15 cellular contexts compared by ENCODE assay signal in genomic region chr11:30535818-30536217, GRCh38. TPM values are rescaled to one million over a fixed set of nuclear protein-coding genes. Genes with fewer than 3 reads are reported as not detected.
DNase-seq lines count a peak whose midpoint lies in the region; ATAC-seq and TF ChIP-seq lines count a peak whose summit lies in the region.
"Had no signal": no experiment of that assay in that cellular context is flagged by ENCODE, and none has a peak within 500 bp of the region (broad histone marks: within the 10 kb centered on the region; RNA-seq: fewer than 3 reads in every experiment).

No MANE protein-coding gene starts in this region.

- no peak overlapping the region for H3K9ac ChIP-seq in SK-N-SH

- no peak overlapping the region for H3K4me2 ChIP-seq in SK-N-SH

- POLR2A ChIA-PET in SK-N-SH (lab: Yijun Ruan, JAX): no interaction called here

- TF ChIP-seq RAD21 in SK-N-SH (IDR thresholded peaks at IDR 0.05; ENCODE audit: low read length): no peak

- H3K4me1 ChIP-seq in SK-N-SH (ENCODE audit: control insufficient read depth in 1 of 2, insufficient read depth in 2 of 2, low read depth in 1 of 2, low read length in 1 of 2): peaks cover 0 to 16% of the 10 kb centered on the region in 2 experiments; a peak in 2 of 4 replicates
- H3K4me1 ChIP-seq: BE2C, HAP-1 had no signal

- CTCF ChIA-PET in SK-N-SH (lab: Yijun Ruan, JAX): no interaction called here

- no peak; a peak in 1 of 4 replicates for TF ChIP-seq EP300 in SK-N-SH (IDR thresholded peaks at IDR 0.05; ENCODE audit: borderline replicate concordance in 1 of 2, low read depth in 1 of 2, low read length in 1 of 2)

- no peak overlapping the region for H3K4me3 ChIP-seq in SK-N-SH (ENCODE audit: low read depth in 2 of 2, low read length in 1 of 2)
- H3K4me3 ChIP-seq: HAP-1 had no signal

- H3K9me2 ChIP-seq in SK-N-SH: no peaks in the 10 kb centered on the region

- no peaks in the 10 kb centered on the region for H4K20me1 ChIP-seq in SK-N-SH (ENCODE audit: insufficient read depth)

- peak; percentile 7 for DNase-seq in AG08395 (ENCODE audit: low spot score)
- DNase-seq in NCI-H524 treated with DMSO at 0.1 percent for 48 hours (lab: John Stamatoyannopoulos, UW): peak; percentile 82
- peak; percentile 54 for DNase-seq in SK-N-SH
- DNase-seq in left kidney (ENCODE audit: low read depth, low spot score): peak; percentile 64
- DNase-seq in stimulated activated CD4-positive, alpha-beta T cell treated with anti-CD3 and anti-CD28 coated beads, Interleukin-12 subunit alpha, Interleukin-12 subunit beta, amount 100 ng/mL, for 4 hours: no peak
- DNase-seq in DMS79 treated with DMSO at 0.1 percent for 48 hours (lab: John Stamatoyannopoulos, UW): no peak
- DNase-seq: ACHN; BE2C; CD4-positive, alpha-beta memory T cell; DMS79; EL had no signal

- no peak for ATAC-seq in HG02970 (IDR thresholded peaks at IDR 0.05; ENCODE audit: low FRiP score, unreplicated experiment)
- ATAC-seq: HepG2 had no signal

- no peaks in the 10 kb centered on the region for H3K9me3 ChIP-seq in SK-N-SH
- H3K9me3 ChIP-seq: BE2C, HAP-1 had no signal

- H2AFZ ChIP-seq in SK-N-SH (ENCODE audit: low read depth): no peak overlapping the region

- H3K79me2 ChIP-seq in SK-N-SH (ENCODE audit: insufficient read depth): no peaks in the 10 kb centered on the region

- peak overlapping the region in 1 of 2 experiments; percentile 64; a peak in 2 of 4 replicates for H3K27ac ChIP-seq in SK-N-SH (ENCODE audit: low read depth in 2 of 2, low read length in 1 of 2)
- H3K27ac ChIP-seq: C4-2B had no signal

- WGBS in SK-N-SH (ENCODE audit: low lambda C conversion rate): 1% methylated on average over 13 of the region's 13 CpGs

- H3K27me3 ChIP-seq in SK-N-SH (ENCODE audit: insufficient read depth): no peaks in the 10 kb centered on the region; the same call in 1 of the 2 replicates
- H3K27me3 ChIP-seq: BE2C had no signal

- no peaks in the 10 kb centered on the region for H3F3A ChIP-seq in SK-N-SH (replicated peaks; ENCODE audit: insufficient read depth)

- no peak for TF ChIP-seq CTCF in SK-N-SH (IDR thresholded peaks at IDR 0.05)

- H3K36me3 ChIP-seq in SK-N-SH (replicated peaks in 1 of 2; ENCODE audit: control insufficient read depth in 1 of 2, insufficient read depth in 2 of 2, low read length in 1 of 2): no peaks in the 10 kb centered on the region
- H3K36me3 ChIP-seq: BE2C, HAP-1 had no signal

TF ChIP-seq in SK-N-SH, 30 proteins besides CTCF, POLR2A, EP300 and RAD21:
- peak; percentile 71 for TF ChIP-seq RCOR1 (IDR thresholded peaks at IDR 0.05; ENCODE audit: low read length)
- TF ChIP-seq TEAD4 (IDR thresholded peaks at IDR 0.05; ENCODE audit: borderline replicate concordance, insufficient read depth): no peak
- no peak for TF ChIP-seq NFIC (IDR thresholded peaks at IDR 0.05; ENCODE audit: borderline replicate concordance)
- TF ChIP-seq USF1 (IDR thresholded peaks at IDR 0.05; ENCODE audit: borderline replicate concordance, low read depth): no peak
- no peak for TF ChIP-seq MAX (IDR thresholded peaks at IDR 0.05; ENCODE audit: low read depth)
- TF ChIP-seq GABPA (IDR thresholded peaks at IDR 0.05; ENCODE audit: low read depth): no peak
- TF ChIP-seq SIN3A (IDR thresholded peaks at IDR 0.05; ENCODE audit: borderline replicate concordance, low read depth, low read length): no peak
- TF ChIP-seq ELF1 (IDR thresholded peaks at IDR 0.05): no peak
- no peak for TF ChIP-seq POLR2AphosphoS5 (IDR thresholded peaks at IDR 0.05; ENCODE audit: low read depth, low read length)
- TF ChIP-seq NRF1 (IDR thresholded peaks at IDR 0.05; ENCODE audit: low read depth, low read length): no peak
- TF ChIP-seq RFX5 (IDR thresholded peaks at IDR 0.05; ENCODE audit: low read length): no peak
- TF ChIP-seq MEF2A (IDR thresholded peaks at IDR 0.05; ENCODE audit: borderline replicate concordance, low read depth): no peak
- no peak for TF ChIP-seq YY1 (IDR thresholded peaks at IDR 0.05; ENCODE audit: low read depth)
- TF ChIP-seq, protein P1, sequence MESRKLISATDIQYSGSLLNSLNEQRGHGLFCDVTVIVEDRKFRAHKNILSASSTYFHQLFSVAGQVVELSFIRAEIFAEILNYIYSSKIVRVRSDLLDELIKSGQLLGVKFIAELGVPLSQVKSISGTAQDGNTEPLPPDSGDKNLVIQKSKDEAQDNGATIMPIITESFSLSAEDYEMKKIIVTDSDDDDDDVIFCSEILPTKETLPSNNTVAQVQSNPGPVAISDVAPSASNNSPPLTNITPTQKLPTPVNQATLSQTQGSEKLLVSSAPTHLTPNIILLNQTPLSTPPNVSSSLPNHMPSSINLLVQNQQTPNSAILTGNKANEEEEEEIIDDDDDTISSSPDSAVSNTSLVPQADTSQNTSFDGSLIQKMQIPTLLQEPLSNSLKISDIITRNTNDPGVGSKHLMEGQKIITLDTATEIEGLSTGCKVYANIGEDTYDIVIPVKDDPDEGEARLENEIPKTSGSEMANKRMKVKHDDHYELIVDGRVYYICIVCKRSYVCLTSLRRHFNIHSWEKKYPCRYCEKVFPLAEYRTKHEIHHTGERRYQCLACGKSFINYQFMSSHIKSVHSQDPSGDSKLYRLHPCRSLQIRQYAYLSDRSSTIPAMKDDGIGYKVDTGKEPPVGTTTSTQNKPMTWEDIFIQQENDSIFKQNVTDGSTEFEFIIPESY (IDR thresholded peaks at IDR 0.05; ENCODE audit: borderline replicate concordance, low read depth): no peak
- peak; percentile 71 for TF ChIP-seq GATA2 (CRISPR knock-in tag; IDR thresholded peaks at IDR 0.05)
- no peak for TF ChIP-seq MXI1 (IDR thresholded peaks at IDR 0.05; ENCODE audit: low read depth, low read length)
- TF ChIP-seq TCF12 (IDR thresholded peaks at IDR 0.05): no peak
- no peak for TF ChIP-seq RXRA (IDR thresholded peaks at IDR 0.05; ENCODE audit: borderline replicate concordance, low read depth)
- peak; percentile 27 for TF ChIP-seq CHD2 (IDR thresholded peaks at IDR 0.05; ENCODE audit: low read length, partially characterized antibody)
- TF ChIP-seq FOSL2 (IDR thresholded peaks at IDR 0.05; ENCODE audit: borderline replicate concordance, low read depth): no peak
- no peak for TF ChIP-seq REST (IDR thresholded peaks at IDR 0.05; ENCODE audit: low read depth, low read length)
TF ChIP-seq in SK-N-SH: peak in this region for 3.

RNA-seq across cellular contexts. Expression of gene MPPED2, which starts 50.3 kb away (rescaled TPM):
- 0.05 and 0.10 TPM in 2 replicates for polyA plus RNA-seq in SK-N-SH (2012; rRNA removed)
- polyA plus RNA-seq in SK-N-SH (2012; cell fraction: cytosol; rRNA removed): 0.22 and 0.62 TPM in 2 replicates
- polyA plus RNA-seq in SK-N-SH (2012; cell fraction: nucleus; rRNA removed): 0.18 and 0.21 TPM in 2 replicates
- polyA plus RNA-seq: CD4-positive, alpha-beta memory T cell; HepG2 had no signal

Comparison
In these comparisons a context has a peak if more than half of its experiments do, and no peak if none do; other contexts are left out.
1. DNase-seq: peak in AG08395 (single experiment), NCI-H524 treated with DMSO at 0.1 percent for 48 hours (single experiment), SK-N-SH (single experiment) and left kidney (single experiment); none in stimulated activated CD4-positive, alpha-beta T cell treated with anti-CD3 and anti-CD28 coated beads, Interleukin-12 subunit alpha, Interleukin-12 subunit beta, amount 100 ng/mL, for 4 hours (single experiment) and DMS79 treated with DMSO at 0.1 percent for 48 hours (single experiment).